Comparison of ENCODE assay signal across 8 cellular contexts in the genomic region with DNA sequence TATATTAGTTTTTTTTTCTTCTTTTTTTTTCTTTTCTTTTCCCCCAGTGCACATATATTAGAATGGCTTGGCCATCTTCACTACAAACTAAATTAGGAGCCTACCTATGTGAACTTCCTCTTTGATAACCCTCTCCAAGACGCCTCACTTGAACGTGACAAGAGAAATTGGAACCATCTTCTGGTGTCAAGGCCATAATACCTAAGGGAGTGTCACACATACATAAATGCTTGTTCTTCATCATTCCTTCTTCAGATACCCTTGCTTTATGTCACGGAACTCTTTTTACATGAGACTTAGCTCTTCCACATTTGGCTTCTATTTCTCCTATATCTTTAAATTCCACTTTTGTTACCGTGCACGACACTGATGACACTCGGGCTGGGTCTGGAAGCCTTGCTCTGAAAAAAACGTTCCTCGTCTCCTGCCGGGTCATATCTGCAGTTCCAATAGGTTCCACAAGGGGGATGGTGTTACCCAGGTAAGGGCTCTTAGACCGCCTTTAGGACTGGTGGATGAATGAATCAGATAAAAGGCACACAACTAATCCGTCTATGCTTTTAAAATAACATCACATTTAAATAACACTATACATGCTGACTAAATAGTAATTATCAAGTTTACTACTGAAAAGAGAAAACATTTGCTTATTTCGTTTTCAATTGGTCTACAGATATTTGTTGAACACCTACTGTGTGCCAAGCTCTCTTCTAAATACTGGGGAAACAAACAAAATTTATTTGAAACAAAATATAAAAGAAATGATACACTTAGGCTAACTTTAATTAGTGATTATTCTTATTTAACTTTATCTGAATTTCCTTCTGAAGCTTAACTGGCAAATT. TPM values are rescaled to one million over a fixed set of nuclear protein-coding genes. Genes with fewer than 3 reads are reported as not detected.
A peak's percentile ranks its signal among the peaks of the same experiment; 100 is the strongest.
DNase-seq lines count a peak whose midpoint lies in the region; ATAC-seq and TF ChIP-seq lines count a peak whose summit lies in the region.

No MANE protein-coding gene starts in this region.

- H3K9me3 ChIP-seq in DND-41 (ENCODE audit: insufficient read depth, low read length, severe bottlenecking) (no peaks in the 10 kb centered on the region), iPS DF 6.9 (ENCODE audit: control insufficient read depth, insufficient read depth, low read length) (no peaks in the 10 kb centered on the region)

- no peak overlapping the region for H2AFZ ChIP-seq in DND-41 (ENCODE audit: low read depth, low read length)

- no CpG with 5 or more reads among the region's 12 CpGs for whole genome bisulfite sequencing in iPS DF 6.9 (ENCODE audit: insufficient coverage, insufficient read length)

- no peak overlapping the region for H3K4me2 ChIP-seq in DND-41 (ENCODE audit: insufficient read depth, low read length)

- no peaks in the 10 kb centered on the region for H3K79me2 ChIP-seq in DND-41 (ENCODE audit: insufficient read depth, low read length)

- H4K20me1 ChIP-seq in DND-41 (ENCODE audit: insufficient read depth, low read length) = no peaks in the 10 kb centered on the region

- no peak overlapping the region for H3K27ac ChIP-seq in DND-41 (ENCODE audit: low read length)
- H3K27ac ChIP-seq in iPS DF 6.9 (ENCODE audit: low read length) = no peak overlapping the region

- H3K27me3 ChIP-seq in DND-41 (ENCODE audit: insufficient read depth, low read length, poor library complexity) (no peaks in the 10 kb centered on the region), iPS DF 6.9 (ENCODE audit: control insufficient read depth, insufficient read depth, low read length) (no peaks in the 10 kb centered on the region)

- peak; percentile 35 for DNase-seq in DND-41
- DNase-seq in LHCN-M2 (ENCODE audit: low read depth) = peak; percentile 51
- peak; percentile 2 to 56 for DNase-seq in SW 1271 (lab: John Stamatoyannopoulos, UW)
- DNase-seq in activated naive CD8-positive, alpha-beta T cell treated with anti-CD3 and anti-CD28 coated beads, Interleukin-2, amount 50 U/mL, for 16 hours (ENCODE audit: low read depth, low spot score) = peak; percentile 32
- DNase-seq in iPS DF 6.9 (ENCODE audit: low read depth, low spot score) = peak; percentile 41
- peak; percentile 35 to 48 for DNase-seq in stimulated activated CD4-positive, alpha-beta T cell treated with anti-CD3 and anti-CD28 coated beads, Interleukin-4, amount 100 ng/mL, for 4 hours

- ATAC-seq in DND-41 (ENCODE audit: insufficient read depth, low read depth) (peak; percentile 50; the same call in 2 of the 3 replicates), GM21390 (IDR thresholded peaks at IDR 0.05; ENCODE audit: unreplicated experiment) (peak; percentile 67), GM21423 (IDR thresholded peaks at IDR 0.05; ENCODE audit: unreplicated experiment) (no peak)

- H3K4me3 ChIP-seq in DND-41 (ENCODE audit: low read depth in 1 of 2, low read length in 2 of 2) = no peak overlapping the region
- no peak overlapping the region for H3K4me3 ChIP-seq in iPS DF 6.9 (ENCODE audit: low read length)

- no peaks in the 10 kb centered on the region for H3K36me3 ChIP-seq in DND-41 (ENCODE audit: insufficient read depth, low read length)
- H3K36me3 ChIP-seq in iPS DF 6.9 (ENCODE audit: control insufficient read depth, insufficient read depth, low read length) = no peaks in the 10 kb centered on the region

- H3K4me1 ChIP-seq in DND-41 (ENCODE audit: insufficient read depth, low read length) = no peaks in the 10 kb centered on the region
- H3K4me1 ChIP-seq in iPS DF 6.9 (ENCODE audit: control insufficient read depth, insufficient read depth, low read length) = no peaks in the 10 kb centered on the region

- no peak overlapping the region for H3K9ac ChIP-seq in DND-41 (ENCODE audit: low read depth, low read length)

- TF ChIP-seq CTCF in DND-41 (IDR thresholded peaks at IDR 0.05; ENCODE audit: borderline replicate concordance, extremely low read depth, low read length, poor library complexity, severe bottlenecking) = peak; percentile 60

RNA-seq across cellular contexts. Expression of gene DGAT2L6, which starts 19.9 kb away (rescaled TPM):
- total RNA-seq in LHCN-M2 (2014; rRNA removed) = not detected in 2 replicates
- not detected for polyA plus RNA-seq in LHCN-M2 (2012)

RNA-seq across cellular contexts. Expression of gene AWAT1, which starts 37.3 kb away (rescaled TPM):
- total RNA-seq in LHCN-M2 (2014; rRNA removed) = not detected in 2 replicates
- not detected for polyA plus RNA-seq in LHCN-M2 (2012)
